ENCODE assay signal across 8 cellular contexts in the genomic region with DNA sequence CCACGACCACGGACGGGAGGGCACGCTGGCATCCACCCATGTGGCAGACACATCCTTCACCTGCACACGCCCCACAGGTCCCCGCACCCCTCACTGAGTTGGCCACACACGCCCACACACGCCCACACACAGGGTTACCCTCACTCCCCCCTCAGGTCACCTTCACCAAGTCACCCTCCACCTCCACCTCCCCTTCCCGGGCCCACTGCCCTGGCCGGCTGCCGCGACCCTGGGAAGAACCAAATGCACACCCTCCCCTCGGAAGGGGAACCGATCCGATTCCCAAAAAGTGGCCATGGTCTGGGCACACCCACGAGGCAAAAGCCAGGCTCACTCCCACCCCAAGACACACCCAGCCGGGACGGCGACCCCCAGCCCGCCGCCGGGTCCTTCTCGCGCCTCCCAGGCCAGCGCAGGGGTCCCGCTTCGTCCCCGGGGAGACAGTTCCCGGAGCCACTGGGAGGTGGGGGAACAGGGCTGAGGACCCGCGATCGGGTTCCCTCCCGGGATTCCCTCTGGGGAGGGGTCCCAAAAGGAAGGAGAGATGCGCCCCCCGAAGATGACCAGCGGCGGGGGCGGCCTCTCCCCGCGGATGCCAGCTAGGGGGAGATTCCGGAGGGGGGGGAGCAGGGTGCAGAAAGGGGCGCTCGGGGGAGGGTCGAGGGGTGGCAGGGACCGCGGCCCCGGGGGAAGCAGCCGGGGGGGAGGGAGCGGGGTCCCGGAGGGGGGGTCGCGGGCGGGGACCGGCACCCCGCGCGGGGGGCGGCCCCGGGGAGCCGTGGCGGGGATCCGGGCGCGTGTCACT. TPM values are rescaled to one million over a fixed set of nuclear protein-coding genes. Genes with fewer than 3 reads are reported as not detected.
DNase-seq lines count a peak whose midpoint lies in the region; ATAC-seq and TF ChIP-seq lines count a peak whose summit lies in the region.

No MANE protein-coding gene starts in this region.

- ATAC-seq in memory B cell (ENCODE audit: low read depth) = no peak
- no peak for ATAC-seq in GM21786 (IDR thresholded peaks at IDR 0.05; ENCODE audit: unreplicated experiment)
- ATAC-seq in GM18517 (IDR thresholded peaks at IDR 0.05; ENCODE audit: unreplicated experiment) = no peak

- no peak for DNase-seq in T-helper 2 cell treated with Interferon-gamma antibody and Interleukin-4, amounts not matched to agents 5 μg/mL and 100 μg/mL, for 36 hours (ENCODE audit: low spot score)
- DNase-seq in T-helper 2 cell (no peak), mammary epithelial cell (no peak), memory B cell (ENCODE audit: low spot score in 2 of 2) (no peak), tibial artery (peak; percentile 18 to 67), BE2C (no peak)

- no peak overlapping the region for H3K27ac Mint-ChIP-seq in T-helper 2 cell treated with Interferon-gamma antibody and Interleukin-4, amounts not matched to agents 5 μg/mL and 100 μg/mL, for 36 hours
- H3K27ac Mint-ChIP-seq in memory B cell = no peak overlapping the region

- H3K27me3 ChIP-seq in mammary epithelial cell (ENCODE audit: insufficient read depth, low read length) (no peaks in the 10 kb centered on the region), tibial artery (no peaks in the 10 kb centered on the region), BE2C (no peaks in the 10 kb centered on the region)

- no peaks in the 10 kb centered on the region for H3K36me3 Mint-ChIP-seq in T-helper 2 cell treated with Interferon-gamma antibody and Interleukin-4, amounts not matched to agents 5 μg/mL and 100 μg/mL, for 36 hours (ENCODE audit: low read depth)
- H3K36me3 Mint-ChIP-seq in memory B cell = peaks cover 2% of the 10 kb centered on the region

- dilution Hi-C loops in mammary epithelial cell (cut with HindIII; ENCODE audit: low sequenced_read_pairs) = loop anchor here (5.0 kb wide), 1 partner anchor 41 kb away; no protein-coding TSS in a partner anchor

- H3K9me3 Mint-ChIP-seq in T-helper 2 cell treated with Interferon-gamma antibody and Interleukin-4, amounts not matched to agents 5 μg/mL and 100 μg/mL, for 36 hours = no peaks in the 10 kb centered on the region
- no peaks in the 10 kb centered on the region for H3K9me3 Mint-ChIP-seq in memory B cell

- peaks cover 10% of the 10 kb centered on the region for H3K4me1 Mint-ChIP-seq in T-helper 2 cell treated with Interferon-gamma antibody and Interleukin-4, amounts not matched to agents 5 μg/mL and 100 μg/mL, for 36 hours (ENCODE audit: low read depth)
- peaks cover 21% of the 10 kb centered on the region for H3K4me1 Mint-ChIP-seq in memory B cell

- peak overlapping the region; percentile 90 for H3K4me2 ChIP-seq in mammary epithelial cell (ENCODE audit: insufficient read depth, low read depth, low read length)

- no TSS peak for BruUV-seq in mammary epithelial cell (replicated peaks; lab: Mats Ljungman, UMichigan)

- WGBS in mammary epithelial cell (ENCODE audit: low coverage, missing lambda C conversion rate) = 13% methylated on average over 21 of the region's 64 CpGs

- peak overlapping the region; percentile 78 for H3K4me3 Mint-ChIP-seq in T-helper 2 cell treated with Interferon-gamma antibody and Interleukin-4, amounts not matched to agents 5 μg/mL and 100 μg/mL, for 36 hours
- peak overlapping the region; percentile 71 for H3K4me3 Mint-ChIP-seq in memory B cell

- no peaks in the 10 kb centered on the region for H4K20me1 ChIP-seq in mammary epithelial cell (ENCODE audit: insufficient read depth, low read length)

- H3K27ac ChIP-seq in mammary epithelial cell (ENCODE audit: insufficient read depth, low read depth, low read length) (no peak overlapping the region), tibial artery (peak overlapping the region; percentile 52 to 73)

- peak overlapping the region; percentile 34 for H2AFZ ChIP-seq in mammary epithelial cell (ENCODE audit: low read depth, low read length)

- H3K4me3 ChIP-seq in mammary epithelial cell (replicated peaks in 1 of 3; ENCODE audit: insufficient read depth in 1 of 3, low read depth in 2 of 3, low read length in 3 of 3) (peak overlapping the region; percentile 46 to 53 (median 52)), tibial artery (peak overlapping the region; percentile 54 to 76), BE2C (ENCODE audit: low read depth, low read length) (no peak overlapping the region)

- no peak overlapping the region for H3K9ac ChIP-seq in mammary epithelial cell (ENCODE audit: insufficient read depth, low read length)

- H3K27me3 Mint-ChIP-seq in T-helper 2 cell treated with Interferon-gamma antibody and Interleukin-4, amounts not matched to agents 5 μg/mL and 100 μg/mL, for 36 hours (ENCODE audit: low read depth) = peaks cover 57% of the 10 kb centered on the region
- peaks cover 37% of the 10 kb centered on the region for H3K27me3 Mint-ChIP-seq in memory B cell

- in situ Hi-C loops in mammary epithelial cell (cut with MboI; ENCODE audit: low sequenced_read_pairs in 2 of 2) = no loop called here

- TF ChIP-seq CTCF in mammary epithelial cell (conservative IDR thresholded peaks at IDR 0.05 in 1 of 2, IDR thresholded peaks at IDR 0.05 in 1 of 2; ENCODE audit: extremely low read depth in 1 of 2, insufficient read depth in 1 of 2, low read depth in 1 of 2, low read length in 2 of 2) = no peak
- TF ChIP-seq CTCF in tibial artery (IDR thresholded peaks at IDR 0.05) = no peak
- no peak for TF ChIP-seq CTCF in BE2C (IDR thresholded peaks at IDR 0.05; ENCODE audit: low read depth, low read length)

- no peaks in the 10 kb centered on the region for H3K9me3 ChIP-seq in mammary epithelial cell (replicated peaks; ENCODE audit: insufficient read depth, low read length)
- H3K9me3 ChIP-seq in tibial artery = no peaks in the 10 kb centered on the region
- no peaks in the 10 kb centered on the region for H3K9me3 ChIP-seq in BE2C

- intact Hi-C loops in mammary epithelial cell (cut with micrococcal nuclease) = no loop called here
- intact Hi-C loops in tibial artery (cut with DNase I; ENCODE audit: low total_unique reads) = no loop called here

- CTCF ChIA-PET in mammary epithelial cell (lab: Charles Lee; ENCODE audit: low non-redundant PET) = interaction anchor here (0.6 kb wide), 1 partner anchor 124 kb away, joined by 8 read pairs; no protein-coding TSS in a partner anchor

- peaks cover 5% of the 10 kb centered on the region for H3K79me2 ChIP-seq in mammary epithelial cell (ENCODE audit: insufficient read depth, low read length)

- H3K4me1 ChIP-seq in mammary epithelial cell (ENCODE audit: insufficient read depth, low read length) (peaks cover 25% of the 10 kb centered on the region), tibial artery (peaks cover 0 to 48% (median 30%) of the 10 kb centered on the region in 4 donors), BE2C (no peaks in the 10 kb centered on the region)

- H3K36me3 ChIP-seq in mammary epithelial cell (ENCODE audit: insufficient read depth, low read length) (no peaks in the 10 kb centered on the region), tibial artery (no peaks in the 10 kb centered on the region), BE2C (no peaks in the 10 kb centered on the region)

RNA-seq across cellular contexts. Expression of gene SDC3, which starts 0.7 kb away (rescaled TPM):
- total RNA-seq in mammary epithelial cell = 10 to 100 TPM; 23.4 to 63.2 TPM
- 6.1 TPM for polyA plus RNA-seq in mammary epithelial cell
- 16.8 TPM for polyA minus RNA-seq in mammary epithelial cell
- polyA plus RNA-seq in BE2C (2012; ENCODE audit: insufficient read depth, insufficient read length, low read depth) = 2.9 TPM

Comparison
In these comparisons a context has a peak if more than half of its experiments do, and no peak if none do; other contexts are left out.
1. DNase-seq: peak in tibial artery (2 of 2); none in T-helper 2 cell treated with Interferon-gamma antibody and Interleukin-4, amounts not matched to agents 5 μg/mL and 100 μg/mL, for 36 hours (single experiment), T-helper 2 cell (0 of 5), mammary epithelial cell (single experiment), memory B cell (0 of 2) and BE2C (single experiment).